Comparison of ENCODE assay signal across 10 cellular contexts in the genomic region with DNA sequence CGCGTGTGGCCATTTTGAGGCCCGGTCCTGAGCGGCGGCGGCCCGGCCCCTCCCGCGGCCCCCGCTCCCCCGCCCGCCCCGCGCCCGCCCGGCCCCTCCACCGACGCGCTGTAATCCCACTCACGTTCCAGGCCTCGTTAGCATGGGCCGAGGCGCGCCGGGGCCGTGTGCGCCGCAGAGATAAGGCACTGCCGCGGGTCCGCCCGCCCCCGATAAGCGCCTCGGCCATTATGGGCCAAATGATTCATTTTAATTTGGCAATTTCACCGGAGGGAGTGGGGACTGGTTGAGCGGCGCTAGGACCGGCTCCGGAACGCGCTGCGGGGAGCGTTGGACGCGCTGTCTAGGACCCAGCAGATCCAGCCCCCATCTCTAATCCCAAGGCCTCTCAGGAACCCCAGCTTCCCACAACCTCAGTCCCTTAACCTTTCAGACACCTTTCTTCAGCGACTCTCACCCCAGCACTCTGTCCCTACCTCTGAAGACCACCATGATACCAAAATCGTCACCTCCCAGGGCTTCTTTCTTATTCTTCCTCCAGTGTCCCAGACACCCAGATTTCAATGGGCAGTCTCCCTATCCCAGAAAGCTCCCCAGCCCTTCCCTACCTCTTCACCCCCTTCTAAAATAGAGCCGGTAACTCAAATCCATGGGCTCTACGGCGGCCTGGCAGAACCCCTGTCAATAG. TPM values are rescaled to one million over a fixed set of nuclear protein-coding genes. Genes with fewer than 3 reads are reported as not detected.
DNase-seq lines count a peak whose midpoint lies in the region; ATAC-seq, FAIRE-seq and TF ChIP-seq lines count a peak whose summit lies in the region.
"Had no signal": no experiment of that assay in that cellular context is flagged by ENCODE, and none has a peak within 500 bp of the region (broad histone marks: within the 10 kb centered on the region; RNA-seq: fewer than 3 reads in every experiment).

Gene TAL1 (minus strand): TSS at position 39 of the 688 bp plus-strand sequence. CDS start 6,337 bp downstream, outside the sequence.

- H3K27me3 ChIP-seq in K562 (ENCODE audit: control insufficient read depth in 2 of 2, insufficient read depth in 2 of 2, low read length in 2 of 2) = no peaks in the 10 kb centered on the region

- no peaks in the 10 kb centered on the region for H3K9me3 ChIP-seq in K562 (replicated peaks; ENCODE audit: control insufficient read depth, insufficient read depth, low read depth, low read length)

- no peaks in the 10 kb centered on the region for H3K9me3 Mint-ChIP-seq in stimulated activated naive B cell treated with anti-CD40 and anti-IgM and Interleukin-4, amounts not matched to agents 10 μg/mL and 1 μg/mL and 100 μg/mL, for 72 hours

- H3K4me3 Mint-ChIP-seq in stimulated activated naive B cell treated with anti-CD40 and anti-IgM and Interleukin-4, amounts not matched to agents 10 μg/mL and 1 μg/mL and 100 μg/mL, for 72 hours = peak within 1 kb of the TSS; percentile 81 to 83

- in situ Hi-C loops in K562 (cut with MboI) = no loop called here

- CTCF ChIA-PET in K562 (lab: Yijun Ruan, JAX; ENCODE audit: low intra/inter-chr PET ratio) = no interaction called here

- H3K9me1 ChIP-seq in K562 (ENCODE audit: control insufficient read depth, insufficient read depth, low read length) = no peaks in the 10 kb centered on the region

- H3K27ac Mint-ChIP-seq in stimulated activated naive B cell treated with anti-CD40 and anti-IgM and Interleukin-4, amounts not matched to agents 10 μg/mL and 1 μg/mL and 100 μg/mL, for 72 hours = peak within 1 kb of the TSS; percentile 89

- peaks cover 28 to 35% of the 10 kb centered on the region in 2 experiments for H3K4me1 ChIP-seq in K562 (replicated peaks in 1 of 2; ENCODE audit: control insufficient read depth in 2 of 2, insufficient read depth in 2 of 2, low read length in 2 of 2)

- peaks cover 8% of the 10 kb centered on the region for H3K36me3 ChIP-seq in K562 (ENCODE audit: control insufficient read depth, insufficient read depth, low read length)

- no peak for TF ChIP-seq CTCF in K562 (IDR thresholded peaks at IDR 0.05 in 2 of 3, conservative IDR thresholded peaks at IDR 0.05 in 1 of 3; ENCODE audit: insufficient read depth in 2 of 3, low read depth in 1 of 3, low read length in 3 of 3)
- TF ChIP-seq CTCF in D721Med (IDR thresholded peaks at IDR 0.05; ENCODE audit: insufficient read depth, missing control alignments) = no peak

- H3K79me2 ChIP-seq in K562 (ENCODE audit: control insufficient read depth, insufficient read depth, low read length) = peaks cover 46% of the 10 kb centered on the region

- H3K27ac ChIP-seq in K562 (ENCODE audit: extremely low read depth, low read depth, low read length) = peak within 1 kb of the TSS; percentile 97
- H3K27ac ChIP-seq: 22Rv1 had no signal

- peak; percentile 73 for ATAC-seq in K562
- ATAC-seq in left colon = peak; percentile 33
- ATAC-seq in stimulated activated naive B cell treated with anti-CD40 and anti-IgM and Interleukin-4, amounts not matched to agents 10 μg/mL and 1 μg/mL and 100 μg/mL, for 72 hours (replicated peaks) = peak in 1 of 2 donors; percentile 13
- no peak for ATAC-seq in HG03457 (IDR thresholded peaks at IDR 0.05; ENCODE audit: unreplicated experiment)
- ATAC-seq: HCT116 had no signal

- peaks cover 0 to 4% of the 10 kb centered on the region in 2 donors for H3K36me3 Mint-ChIP-seq in stimulated activated naive B cell treated with anti-CD40 and anti-IgM and Interleukin-4, amounts not matched to agents 10 μg/mL and 1 μg/mL and 100 μg/mL, for 72 hours

- intact Hi-C loops in K562 (cut with micrococcal nuclease) = loop anchor here (5.0 kb wide), 1 partner anchor 100 kb away; the partner anchor contains the start of gene CMPK1
- intact Hi-C loops in left colon (cut with DNase I, micrococcal nuclease) = no loop called here

- whole genome bisulfite sequencing in K562 (ENCODE audit: insufficient coverage, low coverage, missing lambda C conversion rate) = 2% methylated on average over 34 of the region's 51 CpGs

- no TSS peak for BruUV-seq in K562 (replicated peaks; lab: Mats Ljungman, UMichigan)

- FAIRE-seq in K562 (lab: Jason Lieb, UNC) = peak; percentile 81
- FAIRE-seq in D721Med (lab: Jason Lieb, UNC) = no peak

- TF ChIP-seq POLR2A in K562 (conservative IDR thresholded peaks at IDR 0.05) = no peak

- peak within 1 kb of the TSS; percentile 93 for H3K4me2 ChIP-seq in K562 (ENCODE audit: insufficient read depth, low read length)

- no peaks in the 10 kb centered on the region; the same call in 1 of the 2 replicates for H4K20me1 ChIP-seq in K562 (replicated peaks; ENCODE audit: control insufficient read depth, insufficient read depth, low read length)

- no peak for TF ChIP-seq RAD21 in K562 (CRISPR knock-in tag; conservative IDR thresholded peaks at IDR 0.05 in 1 of 2, IDR thresholded peaks at IDR 0.05 in 1 of 2)

- peaks cover 69 to 95% of the 10 kb centered on the region in 2 donors for H3K27me3 Mint-ChIP-seq in stimulated activated naive B cell treated with anti-CD40 and anti-IgM and Interleukin-4, amounts not matched to agents 10 μg/mL and 1 μg/mL and 100 μg/mL, for 72 hours

- DNase-seq in DMS79 treated with DMSO at 0.1 percent for 48 hours (lab: John Stamatoyannopoulos, UW) (peak; percentile 27), DMS79 (lab: John Stamatoyannopoulos, UW) (no peak), K562 (ENCODE audit: extremely low read depth in 1 of 4, low spot score in 3 of 4) (peak; percentile 93 to 98 (median 95)), left colon (no peak), D721Med (ENCODE audit: insufficient read length, low spot score) (no peak), SW 1271 (lab: John Stamatoyannopoulos, UW) (no peak)
- no peak for DNase-seq in stimulated activated naive B cell treated with anti-CD40 and anti-IgM and Interleukin-4, amounts not matched to agents 10 μg/mL and 1 μg/mL and 100 μg/mL, for 72 hours

- peak within 1 kb of the TSS; percentile 81 for H2AFZ ChIP-seq in K562 (ENCODE audit: low read depth, low read length)

- POLR2A ChIA-PET in K562 (lab: Yijun Ruan, JAX) = interaction anchor here (0.5 to 2.6 kb wide), 9 partner anchors 11 to 271 kb away, joined by 3 to 10 read pairs (median 4); partner anchors contain the start of gene FOXD2

- peak within 1 kb of the TSS; percentile 99 to 100 for H3K9ac ChIP-seq in K562 (ENCODE audit: insufficient read depth in 1 of 2, low read depth in 2 of 2, low read length in 2 of 2)

- peak within 1 kb of the TSS; percentile 62 for H3K4me3 ChIP-seq in K562

- peak; percentile 97 for TF ChIP-seq EP300 in K562 (IDR thresholded peaks at IDR 0.05; ENCODE audit: low read length)

- H3K4me1 Mint-ChIP-seq in stimulated activated naive B cell treated with anti-CD40 and anti-IgM and Interleukin-4, amounts not matched to agents 10 μg/mL and 1 μg/mL and 100 μg/mL, for 72 hours = peaks cover 22 to 37% of the 10 kb centered on the region in 2 donors

TF ChIP-seq in K562, 482 proteins besides CTCF, POLR2A, EP300 and RAD21 (continues in another document):
- TF ChIP-seq, protein P1, sequence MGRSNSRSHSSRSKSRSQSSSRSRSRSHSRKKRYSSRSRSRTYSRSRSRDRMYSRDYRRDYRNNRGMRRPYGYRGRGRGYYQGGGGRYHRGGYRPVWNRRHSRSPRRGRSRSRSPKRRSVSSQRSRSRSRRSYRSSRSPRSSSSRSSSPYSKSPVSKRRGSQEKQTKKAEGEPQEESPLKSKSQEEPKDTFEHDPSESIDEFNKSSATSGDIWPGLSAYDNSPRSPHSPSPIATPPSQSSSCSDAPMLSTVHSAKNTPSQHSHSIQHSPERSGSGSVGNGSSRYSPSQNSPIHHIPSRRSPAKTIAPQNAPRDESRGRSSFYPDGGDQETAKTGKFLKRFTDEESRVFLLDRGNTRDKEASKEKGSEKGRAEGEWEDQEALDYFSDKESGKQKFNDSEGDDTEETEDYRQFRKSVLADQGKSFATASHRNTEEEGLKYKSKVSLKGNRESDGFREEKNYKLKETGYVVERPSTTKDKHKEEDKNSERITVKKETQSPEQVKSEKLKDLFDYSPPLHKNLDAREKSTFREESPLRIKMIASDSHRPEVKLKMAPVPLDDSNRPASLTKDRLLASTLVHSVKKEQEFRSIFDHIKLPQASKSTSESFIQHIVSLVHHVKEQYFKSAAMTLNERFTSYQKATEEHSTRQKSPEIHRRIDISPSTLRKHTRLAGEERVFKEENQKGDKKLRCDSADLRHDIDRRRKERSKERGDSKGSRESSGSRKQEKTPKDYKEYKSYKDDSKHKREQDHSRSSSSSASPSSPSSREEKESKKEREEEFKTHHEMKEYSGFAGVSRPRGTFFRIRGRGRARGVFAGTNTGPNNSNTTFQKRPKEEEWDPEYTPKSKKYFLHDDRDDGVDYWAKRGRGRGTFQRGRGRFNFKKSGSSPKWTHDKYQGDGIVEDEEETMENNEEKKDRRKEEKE (IDR thresholded peaks at IDR 0.05; ENCODE audit: borderline replicate concordance in 1 of 2, control insufficient read depth in 1 of 2, low read depth in 2 of 2, low read length in 1 of 2) = no peak
- TF ChIP-seq ZNF3 (CRISPR knock-in tag; IDR thresholded peaks at IDR 0.05) = no peak
- TF ChIP-seq, protein P2, sequence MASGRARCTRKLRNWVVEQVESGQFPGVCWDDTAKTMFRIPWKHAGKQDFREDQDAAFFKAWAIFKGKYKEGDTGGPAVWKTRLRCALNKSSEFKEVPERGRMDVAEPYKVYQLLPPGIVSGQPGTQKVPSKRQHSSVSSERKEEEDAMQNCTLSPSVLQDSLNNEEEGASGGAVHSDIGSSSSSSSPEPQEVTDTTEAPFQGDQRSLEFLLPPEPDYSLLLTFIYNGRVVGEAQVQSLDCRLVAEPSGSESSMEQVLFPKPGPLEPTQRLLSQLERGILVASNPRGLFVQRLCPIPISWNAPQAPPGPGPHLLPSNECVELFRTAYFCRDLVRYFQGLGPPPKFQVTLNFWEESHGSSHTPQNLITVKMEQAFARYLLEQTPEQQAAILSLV (tag; IDR thresholded peaks at IDR 0.05) = no peak

RNA-seq across cellular contexts. Expression of gene TAL1, which starts in this region (rescaled TPM):
- total RNA-seq in K562 (2011; cell fraction: chromatin; rRNA removed; ENCODE audit: low replicate concordance) = 80.8 and 102 TPM in 2 replicates
- total RNA-seq in K562 (2011; cell fraction: nucleolus; rRNA removed) = 96.7 and 104 TPM in 2 replicates
- 105 and 124 TPM in 2 replicates for total RNA-seq in K562 (2011; cell fraction: nucleoplasm; rRNA removed)
- 59.7 and 103 TPM in 2 replicates for total RNA-seq in K562 (2014; rRNA removed)
- 67.6 and 79.8 TPM in 2 replicates for total RNA-seq in K562 (2014; rRNA removed; fragmentation: Illumina TruSeq; extraction: Trizol)
- total RNA-seq in K562 (2015; rRNA removed; fragmentation: Illumina TruSeq; extraction: Trizol) = 63.5 and 68.1 TPM in 2 replicates
- 76.5 and 81.3 TPM in 2 replicates for total RNA-seq in K562 (2021)
- polyA plus RNA-seq in K562 (2011; rRNA removed) = 51.1 and 53.3 TPM in 2 replicates
- polyA plus RNA-seq in K562 (2011; cell fraction: cytosol; rRNA removed) = 34.3 and 44.4 TPM in 2 replicates
- 78.7 and 92.4 TPM in 2 replicates for polyA plus RNA-seq in K562 (2011; cell fraction: nucleus; rRNA removed)
- polyA plus RNA-seq in K562 (2012) = 53.0 and 55.6 TPM in 2 replicates
- polyA plus RNA-seq in K562 (2014; fragmentation: Illumina TruSeq; extraction: Trizol) = 72.3 and 106 TPM in 2 replicates
- 10 to 100 TPM; 18.5 to 22.9 TPM for polyA plus RNA-seq in K562 (2014; fragmentation: Nextera tagmentation; extraction: Ambion mirVana)
- polyA plus RNA-seq in K562 (2014; rRNA removed) = 42.7 and 49.5 TPM in 2 replicates
- 55.7 and 60.3 TPM in 2 replicates for polyA minus RNA-seq in K562 (2011; rRNA and poly(A)+ RNA removed)
- polyA minus RNA-seq in K562 (2011; cell fraction: cytosol; rRNA and poly(A)+ RNA removed) = 37.3 and 64.4 TPM in 2 replicates
- polyA minus RNA-seq in K562 (2011; cell fraction: nucleus; rRNA and poly(A)+ RNA removed) = 55.6 and 91.2 TPM in 2 replicates
- total RNA-seq in left colon = 1 to 10 TPM; 1.2 to 1.3 TPM

Comparison
In these comparisons a context has a peak if more than half of its experiments do, and no peak if none do; other contexts are left out.
1. RNA of gene TAL1 (total RNA-seq): 59.7 to 124 TPM in K562; 1.2 to 1.3 TPM in left colon; every median in the first group is over 10 times any median in the second.
2. DNase-seq: peak in DMS79 treated with DMSO at 0.1 percent for 48 hours (single experiment) and K562 (4 of 4); none in DMS79 (single experiment), left colon (0 of 2), stimulated activated naive B cell treated with anti-CD40 and anti-IgM and Interleukin-4, amounts not matched to agents 10 μg/mL and 1 μg/mL and 100 μg/mL, for 72 hours (single experiment), D721Med (single experiment) and SW 1271 (0 of 2).